In the genomic region with DNA sequence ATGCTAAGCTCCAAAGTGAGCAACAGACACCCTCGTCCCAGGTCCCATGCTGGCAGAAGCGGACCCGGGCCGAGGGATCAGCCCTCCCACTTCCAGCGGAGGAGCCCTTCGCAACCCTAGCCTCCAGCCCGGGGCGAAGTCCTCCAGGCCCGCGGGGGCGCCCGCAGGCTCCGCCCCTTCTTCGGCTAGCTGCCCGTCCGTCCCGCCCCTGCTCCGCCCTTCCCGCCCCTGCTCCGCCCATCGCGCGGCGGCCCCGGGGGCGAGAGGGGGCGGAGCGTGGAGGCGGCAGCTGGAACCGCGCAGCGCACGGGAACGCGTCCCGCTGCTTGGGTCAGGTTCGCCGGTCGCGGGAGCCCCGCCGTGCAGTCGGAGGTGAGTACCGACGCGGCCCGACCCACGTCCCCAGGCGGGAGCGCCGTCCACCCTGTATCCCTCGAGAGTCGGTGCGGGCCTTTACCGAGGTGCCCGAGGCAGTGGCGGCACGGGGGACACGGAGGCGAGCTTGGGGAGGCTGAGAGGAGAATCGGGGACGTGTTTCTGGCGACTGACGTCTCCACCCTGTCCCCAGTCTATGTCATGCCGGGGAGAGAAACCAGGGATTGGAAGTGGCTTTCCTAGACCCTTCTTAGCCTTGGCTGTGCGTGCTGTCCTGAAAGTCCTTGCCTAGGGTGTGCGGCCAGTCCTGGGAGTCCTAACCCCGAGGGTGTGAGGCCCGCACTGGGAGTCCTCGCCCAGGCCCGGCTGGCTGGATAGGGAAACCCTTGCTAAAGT, we compare ENCODE assay signal across 1 cellular context.
TF ChIP-seq lines count a peak whose summit lies in the region.

Gene ACO1 (plus strand): TSS at position 280 of the 771 bp plus-strand sequence. CDS start 20,864 bp downstream, outside the sequence.

TF ChIP-seq in WTC11, 78 proteins besides CTCF, POLR2A, EP300 and RAD21 (continued from another document):
- TF ChIP-seq E2F1 (CRISPR knock-in tag; IDR thresholded peaks at IDR 0.05) (0 out of 2 replicates have a peak, but pooled peaks have one; percentile 51), ATF3 (CRISPR knock-in tag; conservative IDR thresholded peaks at IDR 0.05) (no peak), ZNF423 (CRISPR knock-in tag; IDR thresholded peaks at IDR 0.05) (no peak), RORB (CRISPR knock-in tag; IDR thresholded peaks at IDR 0.05) (no peak), FOXK1 (CRISPR knock-in tag; IDR thresholded peaks at IDR 0.05) (0 out of 2 replicates have a peak, but pooled peaks have one; percentile 60), CREM (CRISPR knock-in tag; IDR thresholded peaks at IDR 0.05) (peak; percentile 33; the same call in 1 of the 2 replicates), ETV6 (CRISPR knock-in tag; IDR thresholded peaks at IDR 0.05) (peak; percentile 59; the same call in 1 of the 2 replicates), SP1 (CRISPR knock-in tag; conservative IDR thresholded peaks at IDR 0.05) (peak; percentile 98), JAZF1 (CRISPR knock-in tag; IDR thresholded peaks at IDR 0.05) (no peak), TEAD1 (CRISPR knock-in tag; IDR thresholded peaks at IDR 0.05) (peak; percentile 50), FOXP1 (CRISPR knock-in tag; IDR thresholded peaks at IDR 0.05; ENCODE audit: borderline replicate concordance) (peak; percentile 81; the same call in 1 of the 2 replicates), ZNF138 (CRISPR knock-in tag; conservative IDR thresholded peaks at IDR 0.05) (no peak), EMX1 (CRISPR knock-in tag; IDR thresholded peaks at IDR 0.05) (no peak), ZNF671 (CRISPR knock-in tag; IDR thresholded peaks at IDR 0.05) (no peak), NFE2L1 (CRISPR knock-in tag; IDR thresholded peaks at IDR 0.05) (no peak), NR3C1 (CRISPR knock-in tag; conservative IDR thresholded peaks at IDR 0.05; ENCODE audit: low read depth) (no peak; the same call in 1 of the 2 replicates), MAX (CRISPR knock-in tag; IDR thresholded peaks at IDR 0.05) (peak; percentile 49), NFYB (CRISPR knock-in tag; conservative IDR thresholded peaks at IDR 0.05; ENCODE audit: low read depth) (no peak)
- TF ChIP-seq, protein P1, sequence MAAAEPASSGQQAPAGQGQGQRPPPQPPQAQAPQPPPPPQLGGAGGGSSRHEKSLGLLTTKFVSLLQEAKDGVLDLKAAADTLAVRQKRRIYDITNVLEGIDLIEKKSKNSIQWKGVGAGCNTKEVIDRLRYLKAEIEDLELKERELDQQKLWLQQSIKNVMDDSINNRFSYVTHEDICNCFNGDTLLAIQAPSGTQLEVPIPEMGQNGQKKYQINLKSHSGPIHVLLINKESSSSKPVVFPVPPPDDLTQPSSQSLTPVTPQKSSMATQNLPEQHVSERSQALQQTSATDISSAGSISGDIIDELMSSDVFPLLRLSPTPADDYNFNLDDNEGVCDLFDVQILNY (CRISPR knock-in tag; IDR thresholded peaks at IDR 0.05) = peak; percentile 90
- TF ChIP-seq, protein P2, sequence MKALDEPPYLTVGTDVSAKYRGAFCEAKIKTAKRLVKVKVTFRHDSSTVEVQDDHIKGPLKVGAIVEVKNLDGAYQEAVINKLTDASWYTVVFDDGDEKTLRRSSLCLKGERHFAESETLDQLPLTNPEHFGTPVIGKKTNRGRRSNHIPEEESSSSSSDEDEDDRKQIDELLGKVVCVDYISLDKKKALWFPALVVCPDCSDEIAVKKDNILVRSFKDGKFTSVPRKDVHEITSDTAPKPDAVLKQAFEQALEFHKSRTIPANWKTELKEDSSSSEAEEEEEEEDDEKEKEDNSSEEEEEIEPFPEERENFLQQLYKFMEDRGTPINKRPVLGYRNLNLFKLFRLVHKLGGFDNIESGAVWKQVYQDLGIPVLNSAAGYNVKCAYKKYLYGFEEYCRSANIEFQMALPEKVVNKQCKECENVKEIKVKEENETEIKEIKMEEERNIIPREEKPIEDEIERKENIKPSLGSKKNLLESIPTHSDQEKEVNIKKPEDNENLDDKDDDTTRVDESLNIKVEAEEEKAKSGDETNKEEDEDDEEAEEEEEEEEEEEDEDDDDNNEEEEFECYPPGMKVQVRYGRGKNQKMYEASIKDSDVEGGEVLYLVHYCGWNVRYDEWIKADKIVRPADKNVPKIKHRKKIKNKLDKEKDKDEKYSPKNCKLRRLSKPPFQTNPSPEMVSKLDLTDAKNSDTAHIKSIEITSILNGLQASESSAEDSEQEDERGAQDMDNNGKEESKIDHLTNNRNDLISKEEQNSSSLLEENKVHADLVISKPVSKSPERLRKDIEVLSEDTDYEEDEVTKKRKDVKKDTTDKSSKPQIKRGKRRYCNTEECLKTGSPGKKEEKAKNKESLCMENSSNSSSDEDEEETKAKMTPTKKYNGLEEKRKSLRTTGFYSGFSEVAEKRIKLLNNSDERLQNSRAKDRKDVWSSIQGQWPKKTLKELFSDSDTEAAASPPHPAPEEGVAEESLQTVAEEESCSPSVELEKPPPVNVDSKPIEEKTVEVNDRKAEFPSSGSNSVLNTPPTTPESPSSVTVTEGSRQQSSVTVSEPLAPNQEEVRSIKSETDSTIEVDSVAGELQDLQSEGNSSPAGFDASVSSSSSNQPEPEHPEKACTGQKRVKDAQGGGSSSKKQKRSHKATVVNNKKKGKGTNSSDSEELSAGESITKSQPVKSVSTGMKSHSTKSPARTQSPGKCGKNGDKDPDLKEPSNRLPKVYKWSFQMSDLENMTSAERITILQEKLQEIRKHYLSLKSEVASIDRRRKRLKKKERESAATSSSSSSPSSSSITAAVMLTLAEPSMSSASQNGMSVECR (CRISPR knock-in tag; IDR thresholded peaks at IDR 0.05; ENCODE audit: borderline replicate concordance) = peak; percentile 85
- TF ChIP-seq, protein P3, sequence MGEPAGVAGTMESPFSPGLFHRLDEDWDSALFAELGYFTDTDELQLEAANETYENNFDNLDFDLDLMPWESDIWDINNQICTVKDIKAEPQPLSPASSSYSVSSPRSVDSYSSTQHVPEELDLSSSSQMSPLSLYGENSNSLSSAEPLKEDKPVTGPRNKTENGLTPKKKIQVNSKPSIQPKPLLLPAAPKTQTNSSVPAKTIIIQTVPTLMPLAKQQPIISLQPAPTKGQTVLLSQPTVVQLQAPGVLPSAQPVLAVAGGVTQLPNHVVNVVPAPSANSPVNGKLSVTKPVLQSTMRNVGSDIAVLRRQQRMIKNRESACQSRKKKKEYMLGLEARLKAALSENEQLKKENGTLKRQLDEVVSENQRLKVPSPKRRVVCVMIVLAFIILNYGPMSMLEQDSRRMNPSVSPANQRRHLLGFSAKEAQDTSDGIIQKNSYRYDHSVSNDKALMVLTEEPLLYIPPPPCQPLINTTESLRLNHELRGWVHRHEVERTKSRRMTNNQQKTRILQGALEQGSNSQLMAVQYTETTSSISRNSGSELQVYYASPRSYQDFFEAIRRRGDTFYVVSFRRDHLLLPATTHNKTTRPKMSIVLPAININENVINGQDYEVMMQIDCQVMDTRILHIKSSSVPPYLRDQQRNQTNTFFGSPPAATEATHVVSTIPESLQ (CRISPR knock-in tag; IDR thresholded peaks at IDR 0.05) = no peak
